8 cellular contexts compared by ENCODE assay signal in genomic region chr2:215002500-215002899, GRCh38.
DNase-seq lines count a peak whose midpoint lies in the region; ATAC-seq and TF ChIP-seq lines count a peak whose summit lies in the region.

No MANE protein-coding gene starts in this region.

- H3K9ac ChIP-seq in liver (ENCODE audit: low read depth in 1 of 2, low read length in 2 of 2): no peak overlapping the region

- ATAC-seq in GM21717 (IDR thresholded peaks at IDR 0.05; ENCODE audit: unreplicated experiment): peak; percentile 66
- no peak for ATAC-seq in HG02981 (IDR thresholded peaks at IDR 0.05; ENCODE audit: unreplicated experiment)
- ATAC-seq in GM18870 (IDR thresholded peaks at IDR 0.05; ENCODE audit: unreplicated experiment): no peak

- intact Hi-C loops in vagina (cut with DNase I): no loop called here

- DNase-seq in EL (peak; percentile 9), NAMALWA (ENCODE audit: low spot score) (peak; percentile 66), astrocyte of the spinal cord (ENCODE audit: low read depth, low spot score) (peak; percentile 67), vagina (ENCODE audit: extremely low spot score in 2 of 2) (no peak)

- TF ChIP-seq RAD21 in liver (IDR thresholded peaks at IDR 0.05): peak; percentile 74 to 77

- no peak for TF ChIP-seq POLR2A in vagina (IDR thresholded peaks at IDR 0.05)

- in situ Hi-C loops in astrocyte of the spinal cord (cut with HindIII; ENCODE audit: low sequenced_read_pairs): no loop called here

- no peaks in the 10 kb centered on the region for H3K4me1 ChIP-seq in liver (ENCODE audit: control insufficient read depth in 4 of 4, insufficient read depth in 4 of 4, low read length in 3 of 4)
- H3K4me1 ChIP-seq in vagina: no peaks in the 10 kb centered on the region

- TF ChIP-seq CTCF in astrocyte of the spinal cord (IDR thresholded peaks at IDR 0.05; ENCODE audit: low read depth, low read length) (peak; percentile 50), liver (IDR thresholded peaks at IDR 0.05; ENCODE audit: low read depth, low read length, missing input control) (peak; percentile 58), vagina (IDR thresholded peaks at IDR 0.05) (no peak)

- WGBS in liver: 25% methylated on average over 5 of the region's 5 CpGs

- H3K9me3 ChIP-seq in liver (ENCODE audit: control insufficient read depth in 4 of 4, low read length in 3 of 4) (no peaks in the 10 kb centered on the region), vagina (no peaks in the 10 kb centered on the region)

- no peak overlapping the region for H3K27ac ChIP-seq in liver (ENCODE audit: low read depth in 1 of 2, low read length in 2 of 2)
- H3K27ac ChIP-seq in vagina: no peak overlapping the region

- H3K4me3 ChIP-seq in astrocyte of the spinal cord (ENCODE audit: low read depth, low read length) (no peak overlapping the region), liver (ENCODE audit: low read depth in 1 of 3, low read length in 3 of 3) (no peak overlapping the region), vagina (no peak overlapping the region)

- H3K27me3 ChIP-seq in liver (ENCODE audit: control insufficient read depth in 4 of 4, insufficient read depth in 4 of 4, low read length in 3 of 4) (peaks cover 0 to 2% (median 0%) of the 10 kb centered on the region in 4 donors), vagina (no peaks in the 10 kb centered on the region)

- H3K36me3 ChIP-seq in liver (ENCODE audit: control insufficient read depth in 4 of 4, insufficient read depth in 3 of 4, low read depth in 1 of 4, low read length in 3 of 4) (no peaks in the 10 kb centered on the region), vagina (no peaks in the 10 kb centered on the region)

TF ChIP-seq in liver, 16 proteins besides CTCF, POLR2A, EP300 and RAD21:
- TF ChIP-seq EGR1 (IDR thresholded peaks at IDR 0.05; ENCODE audit: low read depth in 2 of 2) (no peak), FOXA1 (IDR thresholded peaks at IDR 0.05) (no peak), HNF4G (IDR thresholded peaks at IDR 0.05) (no peak), GABPA (IDR thresholded peaks at IDR 0.05 in 1 of 2, conservative IDR thresholded peaks at IDR 0.05 in 1 of 2) (no peak), YY1 (IDR thresholded peaks at IDR 0.05) (no peak), ZBTB33 (IDR thresholded peaks at IDR 0.05) (no peak), SP1 (IDR thresholded peaks at IDR 0.05) (no peak)

Comparison
In these comparisons a context has a peak if more than half of its experiments do, and no peak if none do; other contexts are left out.
1. DNase-seq: peak in EL (single experiment), NAMALWA (single experiment) and astrocyte of the spinal cord (single experiment); none in vagina (0 of 2).
2. CTCF ChIP-seq: peak in astrocyte of the spinal cord (single experiment) and liver (single experiment); none in vagina (0 of 3).